Comparison of ENCODE assay signal across 10 cellular contexts in the genomic region with DNA sequence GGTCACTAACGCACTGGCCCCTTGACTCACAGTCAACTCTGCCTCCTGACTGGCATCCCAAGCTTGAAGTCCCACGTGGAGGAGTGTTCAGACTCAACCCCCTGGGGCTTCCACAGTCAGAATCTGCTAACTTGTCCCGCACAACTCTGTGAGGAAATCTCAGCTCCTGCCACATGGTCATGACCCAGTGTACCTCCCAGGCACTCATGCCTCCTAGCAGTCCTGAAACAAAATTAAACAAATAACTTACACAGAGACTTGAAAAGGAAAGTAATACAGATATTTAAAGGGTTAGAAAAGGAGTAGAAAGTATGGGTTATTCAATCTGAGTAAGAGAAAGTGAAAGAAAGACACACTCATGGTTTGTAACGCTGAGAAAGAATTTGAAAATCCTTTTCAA.
DNase-seq lines count a peak whose midpoint lies in the region; ATAC-seq lines count a peak whose summit lies in the region.
"Had no signal": no experiment of that assay in that cellular context is flagged by ENCODE, and none has a peak within 500 bp of the region (broad histone marks: within the 10 kb centered on the region; RNA-seq: fewer than 3 reads in every experiment).

No MANE protein-coding gene starts in this region.

- peak; percentile 4 for DNase-seq in activated T-cell treated with anti-CD3 and anti-CD28 coated beads for 48 hours (ENCODE audit: low read depth)
- DNase-seq in activated T-cell treated with anti-CD3 and anti-CD28 coated beads, Interleukin-2, amount 50 U/mL, for 1 hour: no peak
- DNase-seq in amniotic epithelial cell (ENCODE audit: low read depth): peak; percentile 7
- no peak for DNase-seq in stimulated activated naive B cell treated with anti-CD40 and anti-IgM and Interleukin-4, amounts not matched to agents 10 μg/mL and 1 μg/mL and 100 μg/mL, for 72 hours
- no peak for DNase-seq in OCI-M2 (lab: John Stamatoyannopoulos, UW; ENCODE audit: unreplicated experiment)
- no peak for DNase-seq in NCI-H2081 treated with DMSO at 0.1 percent for 48 hours (lab: John Stamatoyannopoulos, UW)
- no peak for DNase-seq in NCI-H526 (lab: John Stamatoyannopoulos, UW)
- DNase-seq: BE2C; naive thymus-derived CD8-positive, alpha-beta T cell had no signal

- H3K4me1 Mint-ChIP-seq in stimulated activated naive B cell treated with anti-CD40 and anti-IgM and Interleukin-4, amounts not matched to agents 10 μg/mL and 1 μg/mL and 100 μg/mL, for 72 hours: peaks cover 14 to 15% of the 10 kb centered on the region in 2 donors

- H3K36me3 Mint-ChIP-seq in stimulated activated naive B cell treated with anti-CD40 and anti-IgM and Interleukin-4, amounts not matched to agents 10 μg/mL and 1 μg/mL and 100 μg/mL, for 72 hours: peaks cover 10 to 29% of the 10 kb centered on the region in 2 donors

- H3K27ac Mint-ChIP-seq in stimulated activated naive B cell treated with anti-CD40 and anti-IgM and Interleukin-4, amounts not matched to agents 10 μg/mL and 1 μg/mL and 100 μg/mL, for 72 hours: peak overlapping the region; percentile 75

- peak; percentile 59 for ATAC-seq in HG02981 (IDR thresholded peaks at IDR 0.05; ENCODE audit: unreplicated experiment)
- ATAC-seq in stimulated activated naive B cell treated with anti-CD40 and anti-IgM and Interleukin-4, amounts not matched to agents 10 μg/mL and 1 μg/mL and 100 μg/mL, for 72 hours (replicated peaks): peak in 1 of 2 donors; percentile 29
- ATAC-seq: naive thymus-derived CD8-positive, alpha-beta T cell had no signal

- H3K9me3 Mint-ChIP-seq in stimulated activated naive B cell treated with anti-CD40 and anti-IgM and Interleukin-4, amounts not matched to agents 10 μg/mL and 1 μg/mL and 100 μg/mL, for 72 hours: no peaks in the 10 kb centered on the region
- H3K9me3 Mint-ChIP-seq: naive thymus-derived CD8-positive, alpha-beta T cell had no signal

- peak overlapping the region; percentile 42 to 45 for H3K4me3 Mint-ChIP-seq in stimulated activated naive B cell treated with anti-CD40 and anti-IgM and Interleukin-4, amounts not matched to agents 10 μg/mL and 1 μg/mL and 100 μg/mL, for 72 hours

- no peaks in the 10 kb centered on the region for H3K27me3 Mint-ChIP-seq in stimulated activated naive B cell treated with anti-CD40 and anti-IgM and Interleukin-4, amounts not matched to agents 10 μg/mL and 1 μg/mL and 100 μg/mL, for 72 hours
- H3K27me3 Mint-ChIP-seq: naive thymus-derived CD8-positive, alpha-beta T cell had no signal

Comparison
In these comparisons a context has a peak if more than half of its experiments do, and no peak if none do; other contexts are left out.
1. DNase-seq: peak in activated T-cell treated with anti-CD3 and anti-CD28 coated beads for 48 hours (single experiment) and amniotic epithelial cell (single experiment); none in activated T-cell treated with anti-CD3 and anti-CD28 coated beads, Interleukin-2, amount 50 U/mL, for 1 hour (single experiment), stimulated activated naive B cell treated with anti-CD40 and anti-IgM and Interleukin-4, amounts not matched to agents 10 μg/mL and 1 μg/mL and 100 μg/mL, for 72 hours (single experiment), OCI-M2 (single experiment), NCI-H2081 treated with DMSO at 0.1 percent for 48 hours (single experiment) and NCI-H526 (0 of 2).